1 cellular context compared by ENCODE assay signal in genomic region chr10:125637496-125637895, GRCh38.
TF ChIP-seq lines count a peak whose summit lies in the region.

No MANE protein-coding gene starts in this region.

TF ChIP-seq in GM23338, 12 proteins besides CTCF, POLR2A, EP300 and RAD21 (continued from another document):
- TF ChIP-seq, protein P1, sequence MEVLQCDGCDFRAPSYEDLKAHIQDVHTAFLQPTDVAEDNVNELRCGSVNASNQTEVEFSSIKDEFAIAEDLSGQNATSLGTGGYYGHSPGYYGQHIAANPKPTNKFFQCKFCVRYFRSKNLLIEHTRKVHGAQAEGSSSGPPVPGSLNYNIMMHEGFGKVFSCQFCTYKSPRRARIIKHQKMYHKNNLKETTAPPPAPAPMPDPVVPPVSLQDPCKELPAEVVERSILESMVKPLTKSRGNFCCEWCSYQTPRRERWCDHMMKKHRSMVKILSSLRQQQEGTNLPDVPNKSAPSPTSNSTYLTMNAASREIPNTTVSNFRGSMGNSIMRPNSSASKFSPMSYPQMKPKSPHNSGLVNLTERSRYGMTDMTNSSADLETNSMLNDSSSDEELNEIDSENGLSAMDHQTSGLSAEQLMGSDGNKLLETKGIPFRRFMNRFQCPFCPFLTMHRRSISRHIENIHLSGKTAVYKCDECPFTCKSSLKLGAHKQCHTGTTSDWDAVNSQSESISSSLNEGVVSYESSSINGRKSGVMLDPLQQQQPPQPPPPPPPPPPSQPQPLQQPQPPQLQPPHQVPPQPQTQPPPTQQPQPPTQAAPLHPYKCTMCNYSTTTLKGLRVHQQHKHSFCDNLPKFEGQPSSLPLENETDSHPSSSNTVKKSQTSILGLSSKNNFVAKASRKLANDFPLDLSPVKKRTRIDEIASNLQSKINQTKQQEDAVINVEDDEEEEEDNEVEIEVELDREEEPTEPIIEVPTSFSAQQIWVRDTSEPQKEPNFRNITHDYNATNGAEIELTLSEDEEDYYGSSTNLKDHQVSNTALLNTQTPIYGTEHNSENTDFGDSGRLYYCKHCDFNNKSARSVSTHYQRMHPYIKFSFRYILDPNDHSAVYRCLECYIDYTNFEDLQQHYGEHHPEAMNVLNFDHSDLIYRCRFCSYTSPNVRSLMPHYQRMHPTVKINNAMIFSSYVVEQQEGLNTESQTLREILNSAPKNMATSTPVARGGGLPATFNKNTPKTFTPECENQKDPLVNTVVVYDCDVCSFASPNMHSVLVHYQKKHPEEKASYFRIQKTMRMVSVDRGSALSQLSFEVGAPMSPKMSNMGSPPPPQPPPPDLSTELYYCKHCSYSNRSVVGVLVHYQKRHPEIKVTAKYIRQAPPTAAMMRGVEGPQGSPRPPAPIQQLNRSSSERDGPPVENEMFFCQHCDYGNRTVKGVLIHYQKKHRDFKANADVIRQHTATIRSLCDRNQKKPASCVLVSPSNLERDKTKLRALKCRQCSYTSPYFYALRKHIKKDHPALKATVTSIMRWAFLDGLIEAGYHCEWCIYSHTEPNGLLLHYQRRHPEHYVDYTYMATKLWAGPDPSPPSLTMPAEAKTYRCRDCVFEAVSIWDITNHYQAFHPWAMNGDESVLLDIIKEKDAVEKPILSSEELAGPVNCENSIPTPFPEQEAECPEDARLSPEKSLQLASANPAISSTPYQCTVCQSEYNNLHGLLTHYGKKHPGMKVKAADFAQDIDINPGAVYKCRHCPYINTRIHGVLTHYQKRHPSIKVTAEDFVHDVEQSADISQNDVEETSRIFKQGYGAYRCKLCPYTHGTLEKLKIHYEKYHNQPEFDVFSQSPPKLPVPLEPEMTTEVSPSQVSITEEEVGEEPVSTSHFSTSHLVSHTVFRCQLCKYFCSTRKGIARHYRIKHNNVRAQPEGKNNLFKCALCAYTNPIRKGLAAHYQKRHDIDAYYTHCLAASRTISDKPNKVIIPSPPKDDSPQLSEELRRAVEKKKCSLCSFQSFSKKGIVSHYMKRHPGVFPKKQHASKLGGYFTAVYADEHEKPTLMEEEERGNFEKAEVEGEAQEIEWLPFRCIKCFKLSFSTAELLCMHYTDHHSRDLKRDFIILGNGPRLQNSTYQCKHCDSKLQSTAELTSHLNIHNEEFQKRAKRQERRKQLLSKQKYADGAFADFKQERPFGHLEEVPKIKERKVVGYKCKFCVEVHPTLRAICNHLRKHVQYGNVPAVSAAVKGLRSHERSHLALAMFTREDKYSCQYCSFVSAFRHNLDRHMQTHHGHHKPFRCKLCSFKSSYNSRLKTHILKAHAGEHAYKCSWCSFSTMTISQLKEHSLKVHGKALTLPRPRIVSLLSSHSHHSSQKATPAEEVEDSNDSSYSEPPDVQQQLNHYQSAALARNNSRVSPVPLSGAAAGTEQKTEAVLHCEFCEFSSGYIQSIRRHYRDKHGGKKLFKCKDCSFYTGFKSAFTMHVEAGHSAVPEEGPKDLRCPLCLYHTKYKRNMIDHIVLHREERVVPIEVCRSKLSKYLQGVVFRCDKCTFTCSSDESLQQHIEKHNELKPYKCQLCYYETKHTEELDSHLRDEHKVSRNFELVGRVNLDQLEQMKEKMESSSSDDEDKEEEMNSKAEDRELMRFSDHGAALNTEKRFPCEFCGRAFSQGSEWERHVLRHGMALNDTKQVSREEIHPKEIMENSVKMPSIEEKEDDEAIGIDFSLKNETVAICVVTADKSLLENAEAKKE (CRISPR knock-in tag; IDR thresholded peaks at IDR 0.05), result no peak
- TF ChIP-seq ZNF331 (CRISPR knock-in tag; IDR thresholded peaks at IDR 0.05; ENCODE audit: low read depth) (no peak), ZNF114 (CRISPR knock-in tag; IDR thresholded peaks at IDR 0.05) (no peak)
